Comparison of ENCODE assay signal across 9 cellular contexts in genomic region chr12:85057370-85057963, GRCh38. TPM values are rescaled to one million over a fixed set of nuclear protein-coding genes. Genes with fewer than 3 reads are reported as not detected.
A peak's percentile ranks its signal among the peaks of the same experiment; 100 is the strongest.
DNase-seq lines count a peak whose midpoint lies in the region; ATAC-seq and TF ChIP-seq lines count a peak whose summit lies in the region.
"Had no signal": no experiment of that assay in that cellular context is flagged by ENCODE, and none has a peak within 500 bp of the region (broad histone marks: within the 10 kb centered on the region; RNA-seq: fewer than 3 reads in every experiment).

No MANE protein-coding gene starts in this region.

- no peaks in the 10 kb centered on the region for H3K27me3 ChIP-seq in iPS DF 6.9 (ENCODE audit: control insufficient read depth, insufficient read depth, low read length)
- H3K27me3 ChIP-seq in thyroid gland = no peaks in the 10 kb centered on the region

- TF ChIP-seq CTCF in AG10803 (conservative IDR thresholded peaks at IDR 0.05; ENCODE audit: low read length) = peak; percentile 88
- TF ChIP-seq CTCF in GM12865 (IDR thresholded peaks at IDR 0.05; ENCODE audit: insufficient read depth, low read depth, low read length, missing control alignments) = peak; percentile 65
- TF ChIP-seq CTCF in thyroid gland (IDR thresholded peaks at IDR 0.05) = peak in 5 of 6 experiments; percentile 33 to 78 (median 54)

- no peaks in the 10 kb centered on the region for H3K36me3 ChIP-seq in iPS DF 6.9 (ENCODE audit: control insufficient read depth, insufficient read depth, low read length)
- H3K36me3 ChIP-seq in thyroid gland = no peaks in the 10 kb centered on the region

- no peaks in the 10 kb centered on the region for H3K9me3 Mint-ChIP-seq in activated CD4-positive, alpha-beta memory T cell treated with anti-CD3 and anti-CD28 coated beads for 36 hours

- POLR2A ChIA-PET in activated CD4-positive, alpha-beta memory T cell treated with anti-CD3 and anti-CD28 coated beads for 36 hours (lab: Charles Lee) = no interaction called here

- H3K27ac Mint-ChIP-seq in activated CD4-positive, alpha-beta memory T cell treated with anti-CD3 and anti-CD28 coated beads for 36 hours = no peak overlapping the region

- intact Hi-C loops in activated CD4-positive, alpha-beta memory T cell treated with anti-CD3 and anti-CD28 coated beads for 36 hours (cut with micrococcal nuclease) = loop anchor here (1.0 kb wide), 1 partner anchor 183 kb away; no protein-coding TSS in a partner anchor
- intact Hi-C loops in thyroid gland (cut with DNase I) = no loop called here

- CTCF ChIA-PET in activated CD4-positive, alpha-beta memory T cell treated with anti-CD3 and anti-CD28 coated beads for 36 hours (lab: Charles Lee) = interaction anchor here (0.8 to 3.3 kb wide), 9 partner anchors 8 to 183 kb away, joined by 3 to 27 read pairs (median 3); no protein-coding TSS in a partner anchor

- no peak overlapping the region for H3K4me3 ChIP-seq in AG10803 (ENCODE audit: low read length)
- H3K4me3 ChIP-seq in GM12865 (ENCODE audit: low read depth, low read length) = no peak overlapping the region
- H3K4me3 ChIP-seq in iPS DF 6.9 (ENCODE audit: low read length) = no peak overlapping the region
- H3K4me3 ChIP-seq in thyroid gland (replicated peaks in 1 of 3) = no peak overlapping the region

- TF ChIP-seq POLR2A in thyroid gland (IDR thresholded peaks at IDR 0.05) = no peak

- H3K9me3 ChIP-seq in iPS DF 6.9 (ENCODE audit: control insufficient read depth, insufficient read depth, low read length) (no peaks in the 10 kb centered on the region), thyroid gland (no peaks in the 10 kb centered on the region)

- no peaks in the 10 kb centered on the region for H3K36me3 Mint-ChIP-seq in activated CD4-positive, alpha-beta memory T cell treated with anti-CD3 and anti-CD28 coated beads for 36 hours

- H3K4me1 ChIP-seq in iPS DF 6.9 (ENCODE audit: control insufficient read depth, insufficient read depth, low read length) (no peaks in the 10 kb centered on the region), thyroid gland (no peaks in the 10 kb centered on the region)

- no peak overlapping the region for H3K4me3 Mint-ChIP-seq in activated CD4-positive, alpha-beta memory T cell treated with anti-CD3 and anti-CD28 coated beads for 36 hours

- H3K4me1 Mint-ChIP-seq in activated CD4-positive, alpha-beta memory T cell treated with anti-CD3 and anti-CD28 coated beads for 36 hours (ENCODE audit: low read depth) = no peaks in the 10 kb centered on the region

- H3K27ac ChIP-seq in iPS DF 6.9 (ENCODE audit: low read length) (no peak overlapping the region), thyroid gland (no peak overlapping the region)

- DNase-seq in AG10803 (ENCODE audit: low read depth) (peak; percentile 53), GM12865 (ENCODE audit: low read depth) (peak; percentile 62), NCI-H1105 (lab: John Stamatoyannopoulos, UW) (peak; percentile 31), iPS DF 6.9 (ENCODE audit: low read depth, low spot score) (peak; percentile 54), thyroid gland (peak; percentile 8 to 12)
- peak; percentile 22 for DNase-seq in activated CD4-positive, alpha-beta memory T cell treated with anti-CD3 and anti-CD28 coated beads for 36 hours

- WGBS in iPS DF 6.9 (ENCODE audit: insufficient coverage, insufficient read length) = no CpG with 5 or more reads among the region's 2 CpGs
- 52 to 54% methylated on average over 2 of the region's 2 CpGs for WGBS in thyroid gland, 2 donors

- ATAC-seq in HG02610 (IDR thresholded peaks at IDR 0.05; ENCODE audit: unreplicated experiment) = peak; percentile 85
- no peak for ATAC-seq in activated CD4-positive, CD25-positive, alpha-beta regulatory T cell treated with anti-CD3 and anti-CD28 coated beads, Interleukin-2, amount 50 U/mL, for 24 hours

- H3K27me3 Mint-ChIP-seq in activated CD4-positive, alpha-beta memory T cell treated with anti-CD3 and anti-CD28 coated beads for 36 hours = no peaks in the 10 kb centered on the region

RNA-seq across cellular contexts. Expression of gene LRRIQ1, which starts 21.3 kb away (rescaled TPM):
- not detected for total RNA-seq in activated CD4-positive, alpha-beta memory T cell treated with anti-CD3 and anti-CD28 coated beads for 36 hours
- total RNA-seq in thyroid gland = 1 to 10 TPM; 1.3 to 6.8 (median 4.4) TPM
- total RNA-seq: T-helper 1 cell treated with Interleukin-12 subunit alpha and Interleukin-12 subunit beta and Interleukin-4 antibody, amounts not matched to agents 30 ng/mL and 1 ng/mL, for 36 hours had no signal

RNA-seq across cellular contexts. Expression of gene TSPAN19, which starts 21.4 kb away (rescaled TPM):
- total RNA-seq in activated CD4-positive, alpha-beta memory T cell treated with anti-CD3 and anti-CD28 coated beads for 36 hours = not detected
- under 1 TPM in 2 of 4 donors, not detected in 2; 0.27 to 0.56 TPM for total RNA-seq in thyroid gland
- total RNA-seq: T-helper 1 cell treated with Interleukin-12 subunit alpha and Interleukin-12 subunit beta and Interleukin-4 antibody, amounts not matched to agents 30 ng/mL and 1 ng/mL, for 36 hours had no signal

Comparison
In these comparisons a context has a peak if more than half of its experiments do, and no peak if none do; other contexts are left out.
1. DNase-seq: peak in every context shown above with its lines; median percentile 62 in GM12865; 54 in iPS DF 6.9; 53 in AG10803; 31 in NCI-H1105; 22 in activated CD4-positive, alpha-beta memory T cell treated with anti-CD3 and anti-CD28 coated beads for 36 hours; 10 in thyroid gland.